ENCODE assay signal across 8 cellular contexts in the genomic region with DNA sequence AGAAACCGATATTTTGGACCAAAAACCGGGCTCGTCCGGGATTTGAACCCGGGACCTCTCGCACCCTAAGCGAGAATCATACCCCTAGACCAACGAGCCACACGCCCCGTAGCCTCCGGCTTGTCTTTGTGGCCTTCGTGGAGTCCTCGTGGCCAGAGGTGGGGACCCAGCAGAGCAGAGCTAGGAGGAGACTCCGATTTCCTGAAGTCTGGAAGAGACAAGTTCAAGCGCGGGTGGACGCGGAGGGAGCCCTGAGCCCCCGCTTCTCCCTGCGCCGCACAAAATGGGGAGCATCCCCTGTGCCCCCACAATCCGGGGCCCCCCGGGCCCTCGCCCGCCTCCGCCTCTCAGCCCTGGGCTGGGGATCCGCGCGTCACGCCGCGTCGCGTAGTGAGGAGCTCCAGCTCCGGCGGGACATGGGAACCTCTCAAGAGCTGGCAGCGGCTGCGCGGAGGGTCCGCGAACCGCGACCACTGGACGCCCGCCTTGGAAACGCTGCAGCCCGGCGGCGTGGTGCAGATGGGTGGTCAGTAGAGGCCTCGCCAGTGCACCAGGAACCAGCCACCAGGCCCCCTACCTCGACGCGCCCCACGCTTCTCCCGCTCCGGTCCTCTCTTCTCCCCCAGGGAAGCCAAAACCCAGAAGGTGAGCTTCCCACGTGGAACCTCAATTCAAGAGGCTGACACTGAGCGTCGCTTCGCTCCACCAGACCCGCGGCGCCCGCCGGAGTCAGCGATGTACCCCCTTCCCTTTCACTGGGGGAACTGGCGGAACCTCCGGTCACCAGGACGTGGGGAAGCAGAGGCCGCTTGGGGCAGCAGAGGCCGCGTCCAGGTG. TPM values are rescaled to one million over a fixed set of nuclear protein-coding genes. Genes with fewer than 3 reads are reported as not detected.
DNase-seq lines count a peak whose midpoint lies in the region; ATAC-seq and TF ChIP-seq lines count a peak whose summit lies in the region.

No MANE protein-coding gene starts in this region.

- WGBS in SK-N-SH (ENCODE audit: low lambda C conversion rate), result 3% methylated on average over 22 of the region's 72 CpGs
- WGBS in testis, 2 donors, result 2 to 3% methylated on average over 26 to 72 of the region's 72 CpGs

- no peaks in the 10 kb centered on the region for H4K20me1 ChIP-seq in SK-N-SH (ENCODE audit: insufficient read depth)

- peaks cover 0 to 11% of the 10 kb centered on the region in 2 experiments; a peak in 2 of 4 replicates for H3K4me1 ChIP-seq in SK-N-SH (ENCODE audit: control insufficient read depth in 1 of 2, insufficient read depth in 2 of 2, low read depth in 1 of 2, low read length in 1 of 2)
- H3K4me1 ChIP-seq in testis, result peaks cover 5% of the 10 kb centered on the region

- H3K9me2 ChIP-seq in SK-N-SH, result no peaks in the 10 kb centered on the region

- peaks cover 32% of the 10 kb centered on the region for H3K36me3 Mint-ChIP-seq in central memory CD8-positive, alpha-beta T cell (ENCODE audit: insufficient read depth)

- no peaks in the 10 kb centered on the region for H3K9me3 ChIP-seq in SK-N-SH
- no peaks in the 10 kb centered on the region for H3K9me3 ChIP-seq in testis

- 0 out of 2 replicates have a peak, but pooled peaks have one; percentile 2 for TF ChIP-seq RAD21 in SK-N-SH (IDR thresholded peaks at IDR 0.05; ENCODE audit: low read length)

- H3F3A ChIP-seq in SK-N-SH (replicated peaks; ENCODE audit: insufficient read depth), result peaks cover 23% of the 10 kb centered on the region

- TF ChIP-seq CTCF in SK-N-SH (IDR thresholded peaks at IDR 0.05), result peak; percentile 36
- no peak for TF ChIP-seq CTCF in testis (IDR thresholded peaks at IDR 0.05)

- ATAC-seq in central memory CD8-positive, alpha-beta T cell (replicated peaks; ENCODE audit: extremely low read depth, poor library complexity, severe bottlenecking), result no peak
- ATAC-seq in left lobe of liver (peak; percentile 42), HG03108 (IDR thresholded peaks at IDR 0.05; ENCODE audit: unreplicated experiment) (no peak)

- peak overlapping the region; percentile 93 for H3K27ac Mint-ChIP-seq in central memory CD8-positive, alpha-beta T cell (ENCODE audit: low read depth)

- no peaks in the 10 kb centered on the region for H3K79me2 ChIP-seq in SK-N-SH (ENCODE audit: insufficient read depth)

- peaks cover 3% of the 10 kb centered on the region for H3K9me3 Mint-ChIP-seq in central memory CD8-positive, alpha-beta T cell

- peak overlapping the region; percentile 78 for H3K4me3 Mint-ChIP-seq in central memory CD8-positive, alpha-beta T cell

- intact Hi-C loops in testis (cut with DNase I; ENCODE audit: low total_unique reads), result no loop called here

- no peaks in the 10 kb centered on the region for H3K36me3 ChIP-seq in SK-N-SH (replicated peaks in 1 of 2; ENCODE audit: control insufficient read depth in 1 of 2, insufficient read depth in 2 of 2, low read length in 1 of 2)
- no peaks in the 10 kb centered on the region for H3K36me3 ChIP-seq in testis (ENCODE audit: low read depth, missing control alignments)

- peaks cover 58% of the 10 kb centered on the region for H3K27me3 ChIP-seq in SK-N-SH (ENCODE audit: insufficient read depth)
- peaks cover 8% of the 10 kb centered on the region for H3K27me3 ChIP-seq in testis

- no peak for TF ChIP-seq POLR2A in testis (IDR thresholded peaks at IDR 0.05)

- no peak overlapping the region for H3K27ac ChIP-seq in SK-N-SH (ENCODE audit: low read depth in 2 of 2, low read length in 1 of 2)
- no peak overlapping the region for H3K27ac ChIP-seq in testis

- peaks cover 29% of the 10 kb centered on the region for H3K4me1 Mint-ChIP-seq in central memory CD8-positive, alpha-beta T cell

- peaks cover 89% of the 10 kb centered on the region for H3K27me3 Mint-ChIP-seq in central memory CD8-positive, alpha-beta T cell

- TF ChIP-seq EP300 in SK-N-SH (IDR thresholded peaks at IDR 0.05; ENCODE audit: borderline replicate concordance in 1 of 2, low read depth in 1 of 2, low read length in 1 of 2), result no peak

- H3K4me3 ChIP-seq in SK-N-SH (ENCODE audit: low read depth in 2 of 2, low read length in 1 of 2), result peak overlapping the region; percentile 52 to 66
- peak overlapping the region; percentile 31 to 34 for H3K4me3 ChIP-seq in testis

- DNase-seq in activated CD4-positive, alpha-beta T cell treated with anti-CD3 and anti-CD28 coated beads for 48 hours, result peak; percentile 86
- DNase-seq in activated CD4-positive, alpha-beta T cell treated with anti-CD3 and anti-CD28 coated beads for 1 hour, result no peak
- DNase-seq in SK-N-SH (peak; percentile 74), left lobe of liver (ENCODE audit: low spot score) (no peak), testis (no peak), superior temporal gyrus (ENCODE audit: extremely low spot score) (no peak)
- DNase-seq in central memory CD8-positive, alpha-beta T cell (ENCODE audit: low spot score in 2 of 2), result no peak

- H3K4me2 ChIP-seq in SK-N-SH, result peak overlapping the region; percentile 93

- H3K9ac ChIP-seq in SK-N-SH, result no peak overlapping the region; the same call in 1 of the 2 replicates

- POLR2A ChIA-PET in SK-N-SH (lab: Yijun Ruan, JAX), result interaction anchor here (0.6 to 0.7 kb wide), 2 partner anchors 26 to 36 kb away, joined by 3 read pairs; no protein-coding TSS in a partner anchor

- H2AFZ ChIP-seq in SK-N-SH (ENCODE audit: low read depth), result peak overlapping the region; percentile 74; the same call in 1 of the 2 replicates

- CTCF ChIA-PET in SK-N-SH (lab: Yijun Ruan, JAX), result interaction anchor here (0.6 to 2.9 kb wide), 13 partner anchors 9 to 317 kb away, joined by 3 to 12 read pairs (median 4); no protein-coding TSS in a partner anchor

TF ChIP-seq in SK-N-SH, 30 proteins besides CTCF, POLR2A, EP300 and RAD21 (continues in another document):
- TF ChIP-seq FOSL2 (IDR thresholded peaks at IDR 0.05; ENCODE audit: borderline replicate concordance, low read depth) (peak; percentile 66; the same call in 1 of the 2 replicates), FOXJ3 (CRISPR knock-in tag; IDR thresholded peaks at IDR 0.05) (no peak), JUND (IDR thresholded peaks at IDR 0.05) (no peak), MEF2A (IDR thresholded peaks at IDR 0.05; ENCODE audit: borderline replicate concordance, low read depth) (no peak), RFX5 (IDR thresholded peaks at IDR 0.05; ENCODE audit: low read length) (no peak), TAF1 (IDR thresholded peaks at IDR 0.05; ENCODE audit: borderline replicate concordance, low read depth, low read length) (no peak), YY1 (IDR thresholded peaks at IDR 0.05; ENCODE audit: low read depth) (no peak), ELF1 (IDR thresholded peaks at IDR 0.05) (no peak)
- TF ChIP-seq, protein P1, sequence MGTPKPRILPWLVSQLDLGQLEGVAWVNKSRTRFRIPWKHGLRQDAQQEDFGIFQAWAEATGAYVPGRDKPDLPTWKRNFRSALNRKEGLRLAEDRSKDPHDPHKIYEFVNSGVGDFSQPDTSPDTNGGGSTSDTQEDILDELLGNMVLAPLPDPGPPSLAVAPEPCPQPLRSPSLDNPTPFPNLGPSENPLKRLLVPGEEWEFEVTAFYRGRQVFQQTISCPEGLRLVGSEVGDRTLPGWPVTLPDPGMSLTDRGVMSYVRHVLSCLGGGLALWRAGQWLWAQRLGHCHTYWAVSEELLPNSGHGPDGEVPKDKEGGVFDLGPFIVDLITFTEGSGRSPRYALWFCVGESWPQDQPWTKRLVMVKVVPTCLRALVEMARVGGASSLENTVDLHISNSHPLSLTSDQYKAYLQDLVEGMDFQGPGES (IDR thresholded peaks at IDR 0.05; ENCODE audit: low read depth, low read length), result no peak
- TF ChIP-seq, protein P2, sequence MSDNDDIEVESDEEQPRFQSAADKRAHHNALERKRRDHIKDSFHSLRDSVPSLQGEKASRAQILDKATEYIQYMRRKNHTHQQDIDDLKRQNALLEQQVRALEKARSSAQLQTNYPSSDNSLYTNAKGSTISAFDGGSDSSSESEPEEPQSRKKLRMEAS (IDR thresholded peaks at IDR 0.05; ENCODE audit: low read depth), result no peak

RNA-seq across cellular contexts. Expression of a gene that starts 5.2 kb away (rescaled TPM):
- polyA plus RNA-seq in SK-N-SH (2012; rRNA removed) (0.54 and 0.71 TPM in 2 replicates), testis (ENCODE audit: insufficient read depth, low read depth, low replicate concordance) (not detected)
- polyA plus RNA-seq in SK-N-SH (2012; cell fraction: cytosol; rRNA removed), result 0.21 and 0.23 TPM in 2 replicates
- 0.67 and 1.3 TPM in 2 replicates for polyA plus RNA-seq in SK-N-SH (2012; cell fraction: nucleus; rRNA removed)
- total RNA-seq in left lobe of liver (not detected), testis (not detected)

RNA-seq across cellular contexts. Expression of a gene that starts 48.0 kb away (rescaled TPM):
- polyA plus RNA-seq in SK-N-SH (2012; rRNA removed), result 0.83 and 1.1 TPM in 2 replicates
- polyA plus RNA-seq in SK-N-SH (2012; cell fraction: cytosol; rRNA removed), result 0.55 and 0.92 TPM in 2 replicates
- polyA plus RNA-seq in SK-N-SH (2012; cell fraction: nucleus; rRNA removed), result 1.4 and 2.5 TPM in 2 replicates
- total RNA-seq in left lobe of liver, result 2.7 TPM
- total RNA-seq in testis, result 10 to 100 TPM; 43.1 to 57.3 TPM
- 46.8 TPM for polyA plus RNA-seq in testis (ENCODE audit: insufficient read depth, low read depth, low replicate concordance)

RNA-seq across cellular contexts. Expression of a gene that starts 52.1 kb away (rescaled TPM):
- polyA plus RNA-seq in SK-N-SH (2012; rRNA removed), result 2.8 and 3.5 TPM in 2 replicates
- 3.0 and 3.3 TPM in 2 replicates for polyA plus RNA-seq in SK-N-SH (2012; cell fraction: cytosol; rRNA removed)
- polyA plus RNA-seq in SK-N-SH (2012; cell fraction: nucleus; rRNA removed), result 6.8 and 7.9 TPM in 2 replicates
- 2.2 TPM for total RNA-seq in left lobe of liver
- 10 to 100 TPM; 45.2 to 48.3 TPM for total RNA-seq in testis
- 41.9 TPM for polyA plus RNA-seq in testis (ENCODE audit: insufficient read depth, low read depth, low replicate concordance)

Comparison
In these comparisons a context has a peak if more than half of its experiments do, and no peak if none do; other contexts are left out.
1. DNase-seq: peak in activated CD4-positive, alpha-beta T cell treated with anti-CD3 and anti-CD28 coated beads for 48 hours (single experiment) and SK-N-SH (single experiment); none in activated CD4-positive, alpha-beta T cell treated with anti-CD3 and anti-CD28 coated beads for 1 hour (single experiment), central memory CD8-positive, alpha-beta T cell (0 of 2), left lobe of liver (single experiment), testis (single experiment) and superior temporal gyrus (single experiment).
2. RNA of a gene that starts 48.0 kb away (total RNA-seq): 43.1 to 57.3 TPM in testis; 2.7 TPM in left lobe of liver (single experiment); every median in the first group is over 10 times any median in the second.
3. RNA of a gene that starts 52.1 kb away (total RNA-seq): 45.2 to 48.3 TPM in testis; 2.2 TPM in left lobe of liver (single experiment); every median in the first group is over 10 times any median in the second.